In the genomic region with DNA sequence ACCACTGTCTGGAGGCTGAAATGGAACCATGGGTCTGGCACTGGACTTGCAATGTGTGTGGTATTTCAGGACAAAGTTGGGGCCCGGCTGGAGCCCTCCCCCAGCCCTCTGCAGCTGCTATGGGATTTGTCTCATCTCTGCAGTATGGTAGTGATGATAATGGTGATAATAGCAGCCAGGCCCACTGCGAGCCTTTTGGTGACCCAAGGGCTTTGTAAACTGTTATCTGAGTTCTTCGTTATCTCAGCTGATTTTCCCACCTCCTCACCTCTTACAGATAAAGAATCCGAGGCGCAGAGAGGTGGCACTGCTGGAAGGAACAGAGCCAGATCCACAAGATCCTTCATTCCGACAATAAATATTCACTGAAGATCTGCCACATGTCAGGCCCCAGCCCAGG, we compare ENCODE assay signal across 20 cellular contexts. TPM values are rescaled to one million over a fixed set of nuclear protein-coding genes. Genes with fewer than 3 reads are reported as not detected.
DNase-seq lines count a peak whose midpoint lies in the region; ATAC-seq and TF ChIP-seq lines count a peak whose summit lies in the region.
"Had no signal": no experiment of that assay in that cellular context is flagged by ENCODE, and none has a peak within 500 bp of the region (broad histone marks: within the 10 kb centered on the region; RNA-seq: fewer than 3 reads in every experiment).

No MANE protein-coding gene starts in this region.

- H3K27ac Mint-ChIP-seq in neural progenitor cell: peak overlapping the region; percentile 50
- H3K27ac Mint-ChIP-seq: B cell; CD4-positive, alpha-beta memory T cell; HFFc6 had no signal

- DNase-seq in NCI-H82 (lab: John Stamatoyannopoulos, UW) (peak; percentile 27), NCI-H82 treated with DMSO at 0.1 percent for 48 hours (lab: John Stamatoyannopoulos, UW; ENCODE audit: unreplicated experiment) (no peak), ELF-1 (ENCODE audit: low read depth, low spot score) (peak; percentile 34), neural progenitor cell (ENCODE audit: low spot score) (no peak), ecto neural progenitor cell (ENCODE audit: low spot score) (no peak)
- DNase-seq: C1 segment of cervical spinal cord; Calu3; CD4-positive, alpha-beta memory T cell; COR-L47; DMS153; DND-41; GDM1; GOT3; HFFc6 had no signal

- H3K36me3 ChIP-seq in neural progenitor cell: no peaks in the 10 kb centered on the region
- H3K36me3 ChIP-seq: HAP-1 had no signal

- H3K4me1 Mint-ChIP-seq in neural progenitor cell: peaks cover 49% of the 10 kb centered on the region
- H3K4me1 Mint-ChIP-seq: B cell; CD4-positive, alpha-beta memory T cell had no signal

- H3K9me3 ChIP-seq in neural progenitor cell (ENCODE audit: low read depth): no peaks in the 10 kb centered on the region
- H3K9me3 ChIP-seq: HAP-1 had no signal

- H3K27ac ChIP-seq in neural progenitor cell: no peak overlapping the region
- H3K27ac ChIP-seq: 22Rv1 had no signal

- no peak overlapping the region for H3K9ac ChIP-seq in neural progenitor cell

- no peak overlapping the region for H3K4me3 ChIP-seq in neural progenitor cell
- H3K4me3 ChIP-seq: GM12878, HAP-1 had no signal

- TF ChIP-seq CTCF in neural progenitor cell (IDR thresholded peaks at IDR 0.05): no peak

- H2AFZ ChIP-seq in neural progenitor cell (replicated peaks): no peak overlapping the region

- H3K79me2 ChIP-seq in neural progenitor cell (ENCODE audit: low read depth): no peaks in the 10 kb centered on the region

- H3K27me3 Mint-ChIP-seq in neural progenitor cell (ENCODE audit: insufficient read depth, low read depth): peaks cover 12% of the 10 kb centered on the region

- no peaks in the 10 kb centered on the region for H3K36me3 Mint-ChIP-seq in neural progenitor cell
- H3K36me3 Mint-ChIP-seq: CD4-positive, alpha-beta memory T cell had no signal

- no peaks in the 10 kb centered on the region for H3K9me3 Mint-ChIP-seq in neural progenitor cell
- H3K9me3 Mint-ChIP-seq: CD4-positive, alpha-beta memory T cell; HFFc6 had no signal

- peaks cover 23% of the 10 kb centered on the region for H4K20me1 ChIP-seq in neural progenitor cell (ENCODE audit: low read depth)

- no peak overlapping the region for H3K4me3 Mint-ChIP-seq in neural progenitor cell
- H3K4me3 Mint-ChIP-seq: B cell; CD4-positive, alpha-beta memory T cell; HFFc6 had no signal

- peaks cover 29% of the 10 kb centered on the region for H3K27me3 ChIP-seq in neural progenitor cell

- no peak overlapping the region for H3K4me2 ChIP-seq in neural progenitor cell

- ATAC-seq in GM21367 (IDR thresholded peaks at IDR 0.05; ENCODE audit: unreplicated experiment) (no peak), GM18868 (IDR thresholded peaks at IDR 0.05; ENCODE audit: unreplicated experiment) (no peak)
- ATAC-seq: GM12878 had no signal

- no peaks in the 10 kb centered on the region for H3F3A ChIP-seq in neural progenitor cell (ENCODE audit: low read depth)

- H3K4me1 ChIP-seq in neural progenitor cell: no peaks in the 10 kb centered on the region
- H3K4me1 ChIP-seq: HAP-1 had no signal

RNA-seq across cellular contexts. Expression of a gene that starts 11.7 kb away (rescaled TPM):
- total RNA-seq in neural progenitor cell (ENCODE audit: low replicate concordance): 0.03 TPM in 1 of 2 replicates, not detected in the other
- total RNA-seq: B cell; CD4-positive, alpha-beta memory T cell; GM12878; HFFc6 had no signal

Comparison
In these comparisons a context has a peak if more than half of its experiments do, and no peak if none do; other contexts are left out.
1. DNase-seq: peak in NCI-H82 (single experiment) and ELF-1 (single experiment); none in NCI-H82 treated with DMSO at 0.1 percent for 48 hours (single experiment), neural progenitor cell (single experiment) and ecto neural progenitor cell (single experiment).